Comparison of ENCODE assay signal across 9 cellular contexts in genomic region chr19:45419396-45419795, GRCh38.
A peak's percentile ranks its signal among the peaks of the same experiment; 100 is the strongest.
DNase-seq lines count a peak whose midpoint lies in the region; ATAC-seq and TF ChIP-seq lines count a peak whose summit lies in the region.
"Had no signal": no experiment of that assay in that cellular context is flagged by ENCODE, and none has a peak within 500 bp of the region (broad histone marks: within the 10 kb centered on the region; RNA-seq: fewer than 3 reads in every experiment).

No MANE protein-coding gene starts in this region.

- H3K27ac ChIP-seq in substantia nigra (ENCODE audit: low read depth, low read length, poor library complexity, severe bottlenecking): peak overlapping the region; percentile 55

- DNase-seq in activated naive CD4-positive, alpha-beta T cell treated with anti-CD3 and anti-CD28 coated beads, Interleukin-2, amount 10 ng/mL, durations not matched to agents 7 days and 5 days: peak; percentile 52
- DNase-seq in activated naive CD4-positive, alpha-beta T cell (lab: John Stamatoyannopoulos, UW): no peak
- DNase-seq in substantia nigra (lab: John Stamatoyannopoulos, UW) (peak in 36 of 49 donors; percentile 13 to 78 (median 34)), NCI-H146 (lab: John Stamatoyannopoulos, UW) (no peak), islet precursor cell (no peak)
- no peak for DNase-seq in stimulated activated CD4-positive, alpha-beta T cell treated with anti-CD3 and anti-CD28 coated beads, Interleukin-4, amount 100 ng/mL, for 1 hour
- DNase-seq: CD8-positive, alpha-beta memory T cell had no signal

- peak overlapping the region; percentile 37 for H3K4me3 Mint-ChIP-seq in activated naive CD4-positive, alpha-beta T cell treated with anti-CD3 and anti-CD28 coated beads, Interleukin-2, amount 10 ng/mL, durations not matched to agents 7 days and 5 days

- H3K27ac Mint-ChIP-seq in activated naive CD4-positive, alpha-beta T cell treated with anti-CD3 and anti-CD28 coated beads, Interleukin-2, amount 10 ng/mL, durations not matched to agents 7 days and 5 days: peak overlapping the region; percentile 84

- peak; percentile 56 for ATAC-seq in HG02798 (IDR thresholded peaks at IDR 0.05; ENCODE audit: poor library complexity, unreplicated experiment)

- no peaks in the 10 kb centered on the region for H3K27me3 Mint-ChIP-seq in activated naive CD4-positive, alpha-beta T cell treated with anti-CD3 and anti-CD28 coated beads, Interleukin-2, amount 10 ng/mL, durations not matched to agents 7 days and 5 days
- H3K27me3 Mint-ChIP-seq: CD8-positive, alpha-beta memory T cell had no signal

- peaks cover 60% of the 10 kb centered on the region for H3K4me1 Mint-ChIP-seq in activated naive CD4-positive, alpha-beta T cell treated with anti-CD3 and anti-CD28 coated beads, Interleukin-2, amount 10 ng/mL, durations not matched to agents 7 days and 5 days

- H3K9me3 Mint-ChIP-seq in activated naive CD4-positive, alpha-beta T cell treated with anti-CD3 and anti-CD28 coated beads, Interleukin-2, amount 10 ng/mL, durations not matched to agents 7 days and 5 days: no peaks in the 10 kb centered on the region
- H3K9me3 Mint-ChIP-seq: CD8-positive, alpha-beta memory T cell had no signal

- 0 out of 2 replicates have a peak, but pooled peaks have one; percentile 33 for TF ChIP-seq POLR2A in Raji (IDR thresholded peaks at IDR 0.05; ENCODE audit: insufficient read depth, low read depth, low read length)

- CTCF ChIA-PET in activated naive CD4-positive, alpha-beta T cell treated with anti-CD3 and anti-CD28 coated beads, Interleukin-2, amount 10 ng/mL, durations not matched to agents 7 days and 5 days (lab: Charles Lee): no interaction called here

- peaks cover 37% of the 10 kb centered on the region for H3K36me3 Mint-ChIP-seq in activated naive CD4-positive, alpha-beta T cell treated with anti-CD3 and anti-CD28 coated beads, Interleukin-2, amount 10 ng/mL, durations not matched to agents 7 days and 5 days

Comparison
In these comparisons a context has a peak if more than half of its experiments do, and no peak if none do; other contexts are left out.
1. DNase-seq: peak in activated naive CD4-positive, alpha-beta T cell treated with anti-CD3 and anti-CD28 coated beads, Interleukin-2, amount 10 ng/mL, durations not matched to agents 7 days and 5 days (single experiment) and substantia nigra (36 of 49); none in activated naive CD4-positive, alpha-beta T cell (0 of 4), NCI-H146 (single experiment), islet precursor cell (single experiment) and stimulated activated CD4-positive, alpha-beta T cell treated with anti-CD3 and anti-CD28 coated beads, Interleukin-4, amount 100 ng/mL, for 1 hour (single experiment).